In the genomic region with DNA sequence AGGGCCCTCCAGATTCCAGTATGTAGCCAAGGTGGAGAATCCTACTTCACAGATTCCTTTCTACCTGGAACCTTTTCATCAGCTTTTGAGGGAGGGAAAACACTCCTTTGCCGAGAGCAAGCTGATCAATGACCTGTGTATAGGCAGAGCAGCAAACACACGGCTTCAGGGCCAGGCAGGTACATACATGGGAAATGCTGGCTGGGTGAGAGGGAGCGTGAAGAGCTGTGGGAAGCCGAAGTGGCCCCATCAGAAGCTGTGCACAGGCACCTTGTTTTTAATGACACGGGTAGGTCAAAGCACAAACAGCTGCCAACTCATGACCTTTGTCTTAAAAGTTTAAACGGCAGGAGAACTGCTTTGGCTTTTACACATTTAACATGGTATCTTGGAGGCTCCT, we compare ENCODE assay signal across 14 cellular contexts.
A peak's percentile ranks its signal among the peaks of the same experiment; 100 is the strongest.
DNase-seq lines count a peak whose midpoint lies in the region; ATAC-seq and TF ChIP-seq lines count a peak whose summit lies in the region.
"Had no signal": no experiment of that assay in that cellular context is flagged by ENCODE, and none has a peak within 500 bp of the region (broad histone marks: within the 10 kb centered on the region; RNA-seq: fewer than 3 reads in every experiment).

No MANE protein-coding gene starts in this region.

- no peaks in the 10 kb centered on the region for H3K9me3 Mint-ChIP-seq in activated T-cell treated with anti-CD3 and anti-CD28 coated beads, Interleukin-2, amount 50 U/mL, for 24 hours
- H3K9me3 Mint-ChIP-seq in effector memory CD8-positive, alpha-beta T cell = no peaks in the 10 kb centered on the region
- H3K9me3 Mint-ChIP-seq: endodermal cell had no signal

- peaks cover 99% of the 10 kb centered on the region for H3K4me1 Mint-ChIP-seq in activated T-cell treated with anti-CD3 and anti-CD28 coated beads, Interleukin-2, amount 50 U/mL, for 24 hours (ENCODE audit: low read depth)
- peaks cover 79 to 89% of the 10 kb centered on the region in 2 donors for H3K4me1 Mint-ChIP-seq in effector memory CD8-positive, alpha-beta T cell (ENCODE audit: low read depth in 2 of 2)

- H3K4me1 ChIP-seq in OCI-LY3 (ENCODE audit: low read length) (peaks cover 90% of the 10 kb centered on the region), subcutaneous abdominal adipose tissue (ENCODE audit: control insufficient read depth in 5 of 5, insufficient read depth in 5 of 5, low read length in 5 of 5) (peaks cover 7 to 94% (median 51%) of the 10 kb centered on the region in 5 donors)

- peaks cover 66% of the 10 kb centered on the region for H3K36me3 Mint-ChIP-seq in activated T-cell treated with anti-CD3 and anti-CD28 coated beads, Interleukin-2, amount 50 U/mL, for 24 hours (ENCODE audit: low read depth)
- H3K36me3 Mint-ChIP-seq in effector memory CD8-positive, alpha-beta T cell (ENCODE audit: insufficient read depth) = peaks cover 74% of the 10 kb centered on the region

- H3K9ac ChIP-seq in OCI-LY3 (ENCODE audit: low read length) = peak overlapping the region; percentile 100
- H3K9ac ChIP-seq in subcutaneous abdominal adipose tissue (ENCODE audit: low read length in 5 of 5) = peak overlapping the region in 2 of 5 donors; percentile 46 to 49

- H3K27ac Mint-ChIP-seq in activated T-cell treated with anti-CD3 and anti-CD28 coated beads, Interleukin-2, amount 50 U/mL, for 24 hours = peak overlapping the region; percentile 96
- H3K27ac Mint-ChIP-seq in effector memory CD8-positive, alpha-beta T cell = peak overlapping the region; percentile 98 to 99
- H3K27ac Mint-ChIP-seq: endodermal cell had no signal

- peaks cover 63% of the 10 kb centered on the region for H3K36me3 ChIP-seq in OCI-LY3 (replicated peaks; ENCODE audit: low read depth, low read length)
- peaks cover 19 to 81% (median 76%) of the 10 kb centered on the region in 5 donors for H3K36me3 ChIP-seq in subcutaneous abdominal adipose tissue (ENCODE audit: control insufficient read depth in 5 of 5, insufficient read depth in 5 of 5, low read length in 5 of 5)
- H3K36me3 ChIP-seq: ascending aorta, thyroid gland had no signal

- TF ChIP-seq CTCF in OCI-LY3 (IDR thresholded peaks at IDR 0.05; ENCODE audit: low read depth, low read length) = no peak

- peak overlapping the region; percentile 98 for H3K27ac ChIP-seq in OCI-LY3 (ENCODE audit: low read length)
- H3K27ac ChIP-seq in subcutaneous abdominal adipose tissue (ENCODE audit: low read depth, low read length) = no peak overlapping the region
- H3K27ac ChIP-seq: thyroid gland had no signal

- no peak for ATAC-seq in effector memory CD8-positive, alpha-beta T cell (replicated peaks)
- ATAC-seq in GM18909 (IDR thresholded peaks at IDR 0.05; ENCODE audit: poor library complexity, unreplicated experiment) = no peak

- DNase-seq in activated T-cell treated with anti-CD3 and anti-CD28 coated beads, Interleukin-2, amount 50 U/mL, for 24 hours = peak; percentile 40
- DNase-seq in activated T-cell treated with anti-CD3 and anti-CD28 coated beads for 4 hours (no peak), NCI-H1105 (lab: John Stamatoyannopoulos, UW) (no peak)
- no peak for DNase-seq in effector memory CD8-positive, alpha-beta T cell
- no peak for DNase-seq in effector CD8-positive, alpha-beta T cell (lab: John Stamatoyannopoulos, UW)
- DNase-seq: activated CD4-positive, alpha-beta T cell treated with anti-CD3 and anti-CD28 coated beads, Interleukin-2, amount 50 U/mL, for 1 hour; endodermal cell; NCI-H1436; NCI-H69; thyroid gland had no signal

- peak overlapping the region; percentile 86 for H3K4me3 ChIP-seq in OCI-LY3 (ENCODE audit: low read length)
- H3K4me3 ChIP-seq in subcutaneous abdominal adipose tissue (ENCODE audit: low read depth in 1 of 5, low read length in 5 of 5) = peak overlapping the region in 4 of 5 donors; percentile 51 to 64 (median 60)
- H3K4me3 ChIP-seq: thyroid gland had no signal

- peaks cover 3% of the 10 kb centered on the region; the same call in 1 of the 2 replicates for H4K20me1 ChIP-seq in OCI-LY3 (ENCODE audit: insufficient read depth, low read length)

- peak overlapping the region; percentile 91 for H3K4me3 Mint-ChIP-seq in activated T-cell treated with anti-CD3 and anti-CD28 coated beads, Interleukin-2, amount 50 U/mL, for 24 hours
- H3K4me3 Mint-ChIP-seq in effector memory CD8-positive, alpha-beta T cell = peak overlapping the region; percentile 99 to 100
- H3K4me3 Mint-ChIP-seq: endodermal cell had no signal

- no peaks in the 10 kb centered on the region for H3K27me3 Mint-ChIP-seq in activated T-cell treated with anti-CD3 and anti-CD28 coated beads, Interleukin-2, amount 50 U/mL, for 24 hours
- H3K27me3 Mint-ChIP-seq in effector memory CD8-positive, alpha-beta T cell = no peaks in the 10 kb centered on the region

- H2AFZ ChIP-seq in OCI-LY3 (ENCODE audit: low read depth, low read length) = no peak overlapping the region

- H3K79me2 ChIP-seq in OCI-LY3 (ENCODE audit: low read length) = peaks cover 95% of the 10 kb centered on the region

- H3K9me3 ChIP-seq in OCI-LY3 (ENCODE audit: insufficient read depth, low read length) = no peaks in the 10 kb centered on the region
- no peaks in the 10 kb centered on the region for H3K9me3 ChIP-seq in subcutaneous abdominal adipose tissue (ENCODE audit: control insufficient read depth in 5 of 5, low read length in 5 of 5)
- H3K9me3 ChIP-seq: ascending aorta, thyroid gland had no signal

- H3K4me2 ChIP-seq in OCI-LY3 (ENCODE audit: low read length) = peak overlapping the region; percentile 83

- H3K27me3 ChIP-seq in OCI-LY3 (ENCODE audit: low read depth, low read length) (no peaks in the 10 kb centered on the region), subcutaneous abdominal adipose tissue (ENCODE audit: control insufficient read depth in 5 of 5, insufficient read depth in 4 of 5, low read length in 5 of 5) (no peaks in the 10 kb centered on the region)
- H3K27me3 ChIP-seq: ascending aorta, thyroid gland had no signal
